ENCODE assay signal across 2 cellular contexts in genomic region chr18:23563377-23564043, GRCh38.
TF ChIP-seq lines count a peak whose summit lies in the region.

No MANE protein-coding gene starts in this region.

TF ChIP-seq in IMR-90, 13 proteins besides CTCF, POLR2A, EP300 and RAD21:
- TF ChIP-seq MXI1 (IDR thresholded peaks at IDR 0.05; ENCODE audit: borderline replicate concordance, low read depth, low read length) (no peak), MAFK (IDR thresholded peaks at IDR 0.05; ENCODE audit: low read depth, low read length) (no peak), ELK1 (IDR thresholded peaks at IDR 0.05; ENCODE audit: borderline replicate concordance, low read depth, low read length) (no peak), FOS (IDR thresholded peaks at IDR 0.05; ENCODE audit: low read depth, low read length) (peak; percentile 75), NFE2L2 (IDR thresholded peaks at IDR 0.05; ENCODE audit: low read depth, low read length) (no peak), BHLHE40 (IDR thresholded peaks at IDR 0.05; ENCODE audit: low read depth, low read length) (peak; percentile 61; the same call in 1 of the 2 replicates), CEBPB (IDR thresholded peaks at IDR 0.05; ENCODE audit: low read depth, low read length) (no peak)
- TF ChIP-seq, protein P1, sequence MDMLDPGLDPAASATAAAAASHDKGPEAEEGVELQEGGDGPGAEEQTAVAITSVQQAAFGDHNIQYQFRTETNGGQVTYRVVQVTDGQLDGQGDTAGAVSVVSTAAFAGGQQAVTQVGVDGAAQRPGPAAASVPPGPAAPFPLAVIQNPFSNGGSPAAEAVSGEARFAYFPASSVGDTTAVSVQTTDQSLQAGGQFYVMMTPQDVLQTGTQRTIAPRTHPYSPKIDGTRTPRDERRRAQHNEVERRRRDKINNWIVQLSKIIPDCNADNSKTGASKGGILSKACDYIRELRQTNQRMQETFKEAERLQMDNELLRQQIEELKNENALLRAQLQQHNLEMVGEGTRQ (IDR thresholded peaks at IDR 0.05; ENCODE audit: low read depth, low read length): no peak

TF ChIP-seq in GM12878, 131 proteins besides CTCF, POLR2A, EP300 and RAD21:
- 0 out of 2 replicates have a peak, but pooled peaks have one; percentile 33 for TF ChIP-seq RUNX3 (IDR thresholded peaks at IDR 0.05; ENCODE audit: low read length)
- TF ChIP-seq, protein P2, sequence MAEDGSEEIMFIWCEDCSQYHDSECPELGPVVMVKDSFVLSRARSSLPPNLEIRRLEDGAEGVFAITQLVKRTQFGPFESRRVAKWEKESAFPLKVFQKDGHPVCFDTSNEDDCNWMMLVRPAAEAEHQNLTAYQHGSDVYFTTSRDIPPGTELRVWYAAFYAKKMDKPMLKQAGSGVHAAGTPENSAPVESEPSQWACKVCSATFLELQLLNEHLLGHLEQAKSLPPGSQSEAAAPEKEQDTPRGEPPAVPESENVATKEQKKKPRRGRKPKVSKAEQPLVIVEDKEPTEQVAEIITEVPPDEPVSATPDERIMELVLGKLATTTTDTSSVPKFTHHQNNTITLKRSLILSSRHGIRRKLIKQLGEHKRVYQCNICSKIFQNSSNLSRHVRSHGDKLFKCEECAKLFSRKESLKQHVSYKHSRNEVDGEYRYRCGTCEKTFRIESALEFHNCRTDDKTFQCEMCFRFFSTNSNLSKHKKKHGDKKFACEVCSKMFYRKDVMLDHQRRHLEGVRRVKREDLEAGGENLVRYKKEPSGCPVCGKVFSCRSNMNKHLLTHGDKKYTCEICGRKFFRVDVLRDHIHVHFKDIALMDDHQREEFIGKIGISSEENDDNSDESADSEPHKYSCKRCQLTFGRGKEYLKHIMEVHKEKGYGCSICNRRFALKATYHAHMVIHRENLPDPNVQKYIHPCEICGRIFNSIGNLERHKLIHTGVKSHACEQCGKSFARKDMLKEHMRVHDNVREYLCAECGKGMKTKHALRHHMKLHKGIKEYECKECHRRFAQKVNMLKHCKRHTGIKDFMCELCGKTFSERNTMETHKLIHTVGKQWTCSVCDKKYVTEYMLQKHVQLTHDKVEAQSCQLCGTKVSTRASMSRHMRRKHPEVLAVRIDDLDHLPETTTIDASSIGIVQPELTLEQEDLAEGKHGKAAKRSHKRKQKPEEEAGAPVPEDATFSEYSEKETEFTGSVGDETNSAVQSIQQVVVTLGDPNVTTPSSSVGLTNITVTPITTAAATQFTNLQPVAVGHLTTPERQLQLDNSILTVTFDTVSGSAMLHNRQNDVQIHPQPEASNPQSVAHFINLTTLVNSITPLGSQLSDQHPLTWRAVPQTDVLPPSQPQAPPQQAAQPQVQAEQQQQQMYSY (CRISPR knock-in tag; IDR thresholded peaks at IDR 0.05): no peak
- no peak for TF ChIP-seq SMC3 (IDR thresholded peaks at IDR 0.05; ENCODE audit: borderline replicate concordance, low read length)
- TF ChIP-seq, protein P3, sequence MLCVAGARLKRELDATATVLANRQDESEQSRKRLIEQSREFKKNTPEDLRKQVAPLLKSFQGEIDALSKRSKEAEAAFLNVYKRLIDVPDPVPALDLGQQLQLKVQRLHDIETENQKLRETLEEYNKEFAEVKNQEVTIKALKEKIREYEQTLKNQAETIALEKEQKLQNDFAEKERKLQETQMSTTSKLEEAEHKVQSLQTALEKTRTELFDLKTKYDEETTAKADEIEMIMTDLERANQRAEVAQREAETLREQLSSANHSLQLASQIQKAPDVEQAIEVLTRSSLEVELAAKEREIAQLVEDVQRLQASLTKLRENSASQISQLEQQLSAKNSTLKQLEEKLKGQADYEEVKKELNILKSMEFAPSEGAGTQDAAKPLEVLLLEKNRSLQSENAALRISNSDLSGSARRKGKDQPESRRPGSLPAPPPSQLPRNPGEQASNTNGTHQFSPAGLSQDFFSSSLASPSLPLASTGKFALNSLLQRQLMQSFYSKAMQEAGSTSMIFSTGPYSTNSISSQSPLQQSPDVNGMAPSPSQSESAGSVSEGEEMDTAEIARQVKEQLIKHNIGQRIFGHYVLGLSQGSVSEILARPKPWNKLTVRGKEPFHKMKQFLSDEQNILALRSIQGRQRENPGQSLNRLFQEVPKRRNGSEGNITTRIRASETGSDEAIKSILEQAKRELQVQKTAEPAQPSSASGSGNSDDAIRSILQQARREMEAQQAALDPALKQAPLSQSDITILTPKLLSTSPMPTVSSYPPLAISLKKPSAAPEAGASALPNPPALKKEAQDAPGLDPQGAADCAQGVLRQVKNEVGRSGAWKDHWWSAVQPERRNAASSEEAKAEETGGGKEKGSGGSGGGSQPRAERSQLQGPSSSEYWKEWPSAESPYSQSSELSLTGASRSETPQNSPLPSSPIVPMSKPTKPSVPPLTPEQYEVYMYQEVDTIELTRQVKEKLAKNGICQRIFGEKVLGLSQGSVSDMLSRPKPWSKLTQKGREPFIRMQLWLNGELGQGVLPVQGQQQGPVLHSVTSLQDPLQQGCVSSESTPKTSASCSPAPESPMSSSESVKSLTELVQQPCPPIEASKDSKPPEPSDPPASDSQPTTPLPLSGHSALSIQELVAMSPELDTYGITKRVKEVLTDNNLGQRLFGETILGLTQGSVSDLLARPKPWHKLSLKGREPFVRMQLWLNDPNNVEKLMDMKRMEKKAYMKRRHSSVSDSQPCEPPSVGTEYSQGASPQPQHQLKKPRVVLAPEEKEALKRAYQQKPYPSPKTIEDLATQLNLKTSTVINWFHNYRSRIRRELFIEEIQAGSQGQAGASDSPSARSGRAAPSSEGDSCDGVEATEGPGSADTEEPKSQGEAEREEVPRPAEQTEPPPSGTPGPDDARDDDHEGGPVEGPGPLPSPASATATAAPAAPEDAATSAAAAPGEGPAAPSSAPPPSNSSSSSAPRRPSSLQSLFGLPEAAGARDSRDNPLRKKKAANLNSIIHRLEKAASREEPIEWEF (IDR thresholded peaks at IDR 0.05; ENCODE audit: insufficient replicate concordance, low read depth, low read length): no peak
- TF ChIP-seq HCFC1 (IDR thresholded peaks at IDR 0.05; ENCODE audit: low read length): no peak
- no peak for TF ChIP-seq NR2F1 (conservative IDR thresholded peaks at IDR 0.05)
TF ChIP-seq in GM12878: peak in this region for 1.
